Comparison of ENCODE assay signal across 29 cellular contexts in genomic region chr12:11023387-11023786, GRCh38. TPM values are rescaled to one million over a fixed set of nuclear protein-coding genes. Genes with fewer than 3 reads are reported as not detected.
"Had no signal": no experiment of that assay in that cellular context is flagged by ENCODE, and none has a peak within 500 bp of the region (broad histone marks: within the 10 kb centered on the region; RNA-seq: fewer than 3 reads in every experiment).

No MANE protein-coding gene starts in this region.

- H3K4me3 Mint-ChIP-seq: mesothelial cell of epicardium, naive B cell had no signal

- H3K27me3 ChIP-seq: dorsolateral prefrontal cortex, esophagus squamous epithelium, gastrocnemius medialis, heart right ventricle, left lung had no signal

- H3K27ac Mint-ChIP-seq: mesothelial cell of epicardium, naive B cell had no signal

- H3K9me3 ChIP-seq: esophagus squamous epithelium, gastrocnemius medialis, lower lobe of right lung, mucosa of descending colon had no signal

- H3K27ac ChIP-seq: coronary artery, epithelial cell of prostate, esophagus squamous epithelium, gastrocnemius medialis, heart right ventricle, left lung, lower lobe of right lung had no signal

- DNase-seq: dermis blood vessel endothelial cell; dorsolateral prefrontal cortex; effector CD4-positive, alpha-beta T cell; effector memory CD4-positive, alpha-beta T cell; erythroblast; esophagus squamous epithelium; foreskin melanocyte; gastrocnemius medialis; glutamatergic neuron; head of caudate nucleus; heart right ventricle; hippocampal formation; left cardiac atrium; left lung; left ventricle myocardium superior; lower lobe of right lung; mesenchymal stem cell; mucosa of descending colon; naive B cell had no signal

- H3K4me1 ChIP-seq: esophagus squamous epithelium, gastrocnemius medialis, heart right ventricle, left lung, lower lobe of right lung had no signal

- H3K36me3 ChIP-seq: gastrocnemius medialis, lower lobe of right lung had no signal

- H3K4me1 Mint-ChIP-seq: mesothelial cell of epicardium had no signal

- ATAC-seq: esophagus mucosa, gastrocnemius medialis, heart right ventricle, left cardiac atrium, left lung, left ventricle myocardium superior, lower lobe of right lung, mucosa of descending colon had no signal

- H3K4me3 ChIP-seq: coronary artery, dorsolateral prefrontal cortex, esophagus squamous epithelium, gastrocnemius medialis, heart right ventricle, left lung, lower lobe of right lung, mucosa of descending colon had no signal

- H3K27me3 Mint-ChIP-seq: naive B cell had no signal

- FAIRE-seq: colon, islet of Langerhans, keratinocyte had no signal

RNA-seq across cellular contexts. Expression of gene TAS2R19, which starts 1.0 kb away (rescaled TPM):
- total RNA-seq: kidney epithelial cell had no signal

RNA-seq across cellular contexts. Expression of gene TAS2R50, which starts 36.7 kb away (rescaled TPM):
- polyA plus RNA-seq: fibroblast of lung, heart right ventricle had no signal

RNA-seq across cellular contexts. Expression of gene TAS2R46, which starts 38.7 kb away (rescaled TPM):
- total RNA-seq: myocyte had no signal
- polyA plus RNA-seq: fibroblast of lung, heart right ventricle had no signal
